Comparison of ENCODE assay signal across 8 cellular contexts in the genomic region with DNA sequence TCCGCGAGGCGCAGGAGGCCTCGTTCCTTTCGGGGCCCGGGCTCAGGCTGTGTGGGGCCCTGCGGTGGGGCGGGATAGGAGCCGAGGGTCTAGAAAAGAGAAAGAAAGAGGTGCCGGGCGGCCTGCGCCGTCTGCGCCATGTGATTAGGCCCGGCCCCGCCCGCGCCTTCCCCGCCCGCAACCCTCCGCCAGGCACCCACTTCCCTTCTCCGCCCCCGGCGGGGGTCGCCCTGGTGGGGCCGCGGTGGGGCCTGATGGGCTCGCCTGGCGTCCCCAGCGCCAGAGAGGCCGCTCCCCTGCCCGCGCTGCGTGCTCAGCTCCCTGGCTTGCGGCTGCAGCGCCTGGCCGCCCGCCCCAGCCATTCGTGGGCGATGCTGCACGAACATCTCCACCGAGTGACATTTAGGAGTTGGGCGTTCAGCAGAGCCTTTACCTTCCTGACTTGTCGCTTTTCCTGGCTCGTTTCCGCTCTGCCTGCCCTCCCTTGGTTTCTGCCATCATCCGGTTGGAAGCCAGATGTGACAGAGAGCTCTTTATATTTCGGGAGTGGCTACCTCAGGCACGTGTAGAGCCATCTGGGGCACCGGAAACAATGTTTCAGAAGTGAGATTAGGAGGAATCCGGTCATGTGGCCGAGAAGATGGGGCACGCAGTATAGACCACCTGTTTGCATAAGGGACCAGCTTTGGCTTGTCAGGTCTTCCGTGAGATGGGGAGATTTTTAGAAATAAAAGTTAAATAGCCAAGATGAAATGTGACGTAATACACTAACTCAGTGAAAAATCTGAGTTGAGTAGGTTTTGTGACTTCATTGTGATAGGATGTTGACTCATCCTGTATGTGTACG. TPM values are rescaled to one million over a fixed set of nuclear protein-coding genes. Genes with fewer than 3 reads are reported as not detected.
DNase-seq lines count a peak whose midpoint lies in the region; ATAC-seq and TF ChIP-seq lines count a peak whose summit lies in the region.

No MANE protein-coding gene starts in this region.

- TF ChIP-seq CTCF in GM13977 (IDR thresholded peaks at IDR 0.05; ENCODE audit: extremely low read depth, insufficient read depth, missing control alignments) = no peak
- TF ChIP-seq CTCF in sigmoid colon (IDR thresholded peaks at IDR 0.05) = no peak

- TF ChIP-seq POLR2A in sigmoid colon (IDR thresholded peaks at IDR 0.05) = peak in 1 of 2 donors; percentile 30

- ATAC-seq in HG02840 (IDR thresholded peaks at IDR 0.05; ENCODE audit: low FRiP score, unreplicated experiment) = peak; percentile 54

- H3K27me3 ChIP-seq in sigmoid colon = no peaks in the 10 kb centered on the region

- H3K4me3 ChIP-seq in sigmoid colon = peak overlapping the region; percentile 70 to 94 (median 92)

- TF ChIP-seq EP300 in sigmoid colon (IDR thresholded peaks at IDR 0.05) = no peak

- 1% methylated on average over 56 of the region's 56 CpGs for WGBS in sigmoid colon, 2 donors

- H3K27ac ChIP-seq in sigmoid colon = peak overlapping the region; percentile 87 to 97 (median 96)

- intact Hi-C loops in sigmoid colon (cut with DNase I) = loop anchor here (5.0 to 10.0 kb wide), 2 partner anchors 131 to 237 kb away; a partner anchor contains a TSS

- H3K9me3 ChIP-seq in sigmoid colon = no peaks in the 10 kb centered on the region

- peaks cover 0 to 48% (median 34%) of the 10 kb centered on the region in 4 donors for H3K4me1 ChIP-seq in sigmoid colon

- in situ Hi-C loops in GM13977 (cut with MboI; ENCODE audit: low pct_unique_long_range_greater_than_20kb, low sequenced_read_pairs, unreplicated experiment) = no loop called here

- peak; percentile 63 for DNase-seq in GM13977 (ENCODE audit: low spot score)
- DNase-seq in NCI-H146 (lab: John Stamatoyannopoulos, UW) = peak; percentile 63
- peak; percentile 42 to 90 (median 69) for DNase-seq in T-helper 2 cell
- peak in 53 of 58 donors; percentile 6 to 78 (median 49) for DNase-seq in anterior cingulate cortex (lab: John Stamatoyannopoulos, UW)
- DNase-seq in hypothalamus (lab: John Stamatoyannopoulos, UW) = peak in 45 of 51 donors; percentile 6 to 83 (median 55)
- DNase-seq in sigmoid colon = peak; percentile 79
- no peak for DNase-seq in middle frontal gyrus (ENCODE audit: extremely low spot score, low spot score)

- H3K36me3 ChIP-seq in sigmoid colon = no peaks in the 10 kb centered on the region

RNA-seq across cellular contexts. Expression of a gene that starts 1.1 kb away (rescaled TPM):
- 100 to 1,000 TPM in 2 of 4 donors, 10 to 100 TPM in 2; 87.1 to 139 (median 111) TPM for total RNA-seq in sigmoid colon
- polyA plus RNA-seq in sigmoid colon = 10 to 100 TPM; 15.0 to 27.1 (median 23.6) TPM
